19 cellular contexts compared by ENCODE assay signal in genomic region chr18:77737412-77737811, GRCh38.
DNase-seq lines count a peak whose midpoint lies in the region; ATAC-seq, FAIRE-seq and TF ChIP-seq lines count a peak whose summit lies in the region.
"Had no signal": no experiment of that assay in that cellular context is flagged by ENCODE, and none has a peak within 500 bp of the region (broad histone marks: within the 10 kb centered on the region; RNA-seq: fewer than 3 reads in every experiment).

No MANE protein-coding gene starts in this region.

- no peak for TF ChIP-seq CTCF in HepG2 (CRISPR knock-in tag; IDR thresholded peaks at IDR 0.05)
- TF ChIP-seq CTCF in right lobe of liver (IDR thresholded peaks at IDR 0.05) = no peak
- TF ChIP-seq CTCF in D721Med (IDR thresholded peaks at IDR 0.05; ENCODE audit: insufficient read depth, missing control alignments) = no peak
- no peak for TF ChIP-seq CTCF in adrenal gland (IDR thresholded peaks at IDR 0.05)

- intact Hi-C loops in HepG2 (cut with micrococcal nuclease; ENCODE audit: unreplicated experiment) = no loop called here
- intact Hi-C loops in right lobe of liver (cut with DNase I) = no loop called here
- intact Hi-C loops in adrenal gland (cut with DNase I) = no loop called here

- WGBS in HepG2 (ENCODE audit: low lambda C conversion rate) = 10% methylated on average over 7 of the region's 7 CpGs
- WGBS in right lobe of liver (ENCODE audit: insufficient coverage, low coverage, low lambda C conversion rate, missing lambda C conversion rate) = 35% methylated on average over 7 of the region's 7 CpGs
- 47 to 58% (median 55%) methylated on average over 7 of the region's 7 CpGs for WGBS in adrenal gland, 4 donors

- H3K27me3 ChIP-seq in HepG2 (ENCODE audit: control insufficient read depth in 1 of 2, insufficient read depth in 2 of 2, low read length in 2 of 2) (no peaks in the 10 kb centered on the region), right lobe of liver (no peaks in the 10 kb centered on the region), adrenal gland (no peaks in the 10 kb centered on the region)
- H3K27me3 ChIP-seq: BLaER1 treated with 17β-estradiol and CSF1 and Interleukin-3, amounts not matched to agents 10 nM and 100 nM had no signal

- H4K20me1 ChIP-seq in HepG2 (ENCODE audit: insufficient read depth, low read length) = no peaks in the 10 kb centered on the region
- H4K20me1 ChIP-seq: BLaER1 treated with 17β-estradiol and CSF1 and Interleukin-3, amounts not matched to agents 10 nM and 100 nM had no signal

- H3K9me3 ChIP-seq in HepG2 (ENCODE audit: low read length) (no peaks in the 10 kb centered on the region), right lobe of liver (no peaks in the 10 kb centered on the region), adrenal gland (replicated peaks in 1 of 3) (no peaks in the 10 kb centered on the region)
- H3K9me3 ChIP-seq: BLaER1 treated with 17β-estradiol and CSF1 and Interleukin-3, amounts not matched to agents 10 nM and 100 nM; HAP-1 had no signal

- H3K27ac ChIP-seq in HepG2 (ENCODE audit: extremely low read length, insufficient read depth, low read length) (no peak overlapping the region), right lobe of liver (no peak overlapping the region), adrenal gland (no peak overlapping the region)
- H3K27ac ChIP-seq: BLaER1 treated with 17β-estradiol and CSF1 and Interleukin-3, amounts not matched to agents 10 nM and 100 nM had no signal

- TF ChIP-seq EP300 in HepG2 (IDR thresholded peaks at IDR 0.05; ENCODE audit: low read depth in 2 of 2, low read length in 2 of 2) = no peak
- TF ChIP-seq EP300 in HepG2 (CRISPR knock-in tag; IDR thresholded peaks at IDR 0.05; ENCODE audit: borderline replicate concordance) = no peak

- POLR2A ChIA-PET in HepG2 (lab: Yijun Ruan, JAX) = no interaction called here

- no TSS peak for BruUV-seq in HepG2 (replicated peaks; lab: Mats Ljungman, UMichigan)

- DNase-seq in HepG2 (ENCODE audit: low spot score) = no peak
- no peak for DNase-seq in right lobe of liver
- peak; percentile 25 for DNase-seq in MV-4-11 (lab: John Stamatoyannopoulos, UW)
- DNase-seq in SW480 (ENCODE audit: low spot score) = peak; percentile 2
- DNase-seq in left kidney (ENCODE audit: low read depth, low spot score) = peak; percentile 74
- DNase-seq in D721Med (ENCODE audit: insufficient read length, low spot score) = no peak
- no peak for DNase-seq in adrenal gland
- DNase-seq: ACHN; CD4-positive, CD25-positive, alpha-beta regulatory T cell; DMS 273 treated with DMSO at 0.1 percent for 48 hours; DMS79 treated with DMSO at 0.1 percent for 48 hours; EL; GOT3 had no signal

- no peaks in the 10 kb centered on the region for H3K79me2 ChIP-seq in HepG2 (ENCODE audit: insufficient read depth, low read length)

- TF ChIP-seq POLR2A in HepG2 (IDR thresholded peaks at IDR 0.05; ENCODE audit: insufficient read depth in 1 of 2, low read depth in 2 of 2, low read length in 2 of 2) (no peak), right lobe of liver (IDR thresholded peaks at IDR 0.05) (no peak), adrenal gland (IDR thresholded peaks at IDR 0.05) (no peak)

- no peak for TF ChIP-seq RAD21 in HepG2 (CRISPR knock-in tag; IDR thresholded peaks at IDR 0.05)

- no peaks in the 10 kb centered on the region for H3K36me3 ChIP-seq in HepG2 (replicated peaks in 1 of 2; ENCODE audit: control insufficient read depth in 1 of 2, insufficient read depth in 2 of 2, low read length in 2 of 2)
- H3K36me3 ChIP-seq in right lobe of liver = no peaks in the 10 kb centered on the region
- H3K36me3 ChIP-seq in adrenal gland (replicated peaks in 1 of 2) = no peaks in the 10 kb centered on the region
- H3K36me3 ChIP-seq: BLaER1 treated with 17β-estradiol and CSF1 and Interleukin-3, amounts not matched to agents 10 nM and 100 nM; HAP-1 had no signal

- in situ Hi-C loops in HepG2 (cut with HindIII; ENCODE audit: extremely low pct_ligation_motif_present, low pct_unique_long_range_greater_than_20kb) = no loop called here

- H3K9ac ChIP-seq in HepG2 (ENCODE audit: insufficient read depth, low read depth, low read length) = no peak overlapping the region
- H3K9ac ChIP-seq: BLaER1 treated with 17β-estradiol and CSF1 and Interleukin-3, amounts not matched to agents 10 nM and 100 nM had no signal

- FAIRE-seq in HepG2 (lab: Jason Lieb, UNC) (no peak), D721Med (lab: Jason Lieb, UNC) (no peak)
- FAIRE-seq: G401.6, GM12891, GM19239 had no signal

- ATAC-seq in HepG2 = no peak
- no peak for ATAC-seq in right lobe of liver
- no peak for ATAC-seq in GM18519 (IDR thresholded peaks at IDR 0.05; ENCODE audit: low FRiP score, unreplicated experiment)

- H3K4me1 ChIP-seq in HepG2 (ENCODE audit: insufficient read depth, low read length) = no peaks in the 10 kb centered on the region
- no peaks in the 10 kb centered on the region for H3K4me1 ChIP-seq in right lobe of liver
- H3K4me1 ChIP-seq in adrenal gland (replicated peaks in 1 of 2) = no peaks in the 10 kb centered on the region
- H3K4me1 ChIP-seq: HAP-1 had no signal

- no peak overlapping the region for H2AFZ ChIP-seq in HepG2 (ENCODE audit: low read length)

- CTCF ChIA-PET in HepG2 (lab: Yijun Ruan, JAX; ENCODE audit: low intra/inter-chr PET ratio, low total read pairs) = no interaction called here

- H3K4me2 ChIP-seq in HepG2 (ENCODE audit: low read depth, low read length) = no peak overlapping the region

- H3K4me3 ChIP-seq in HepG2 (replicated peaks in 1 of 3; ENCODE audit: insufficient read depth in 1 of 3, low read depth in 2 of 3, low read length in 3 of 3) = no peak overlapping the region
- H3K4me3 ChIP-seq in right lobe of liver = no peak overlapping the region
- no peak overlapping the region for H3K4me3 ChIP-seq in adrenal gland
- H3K4me3 ChIP-seq: BLaER1 treated with 17β-estradiol and CSF1 and Interleukin-3, amounts not matched to agents 10 nM and 100 nM; HAP-1 had no signal

TF ChIP-seq in HepG2, 621 proteins besides CTCF, POLR2A, EP300 and RAD21:
- TF ChIP-seq CEBPG (CRISPR knock-in tag; IDR thresholded peaks at IDR 0.05) (peak; percentile 37; the same call in 1 of the 2 replicates), TOPORS (CRISPR knock-in tag; IDR thresholded peaks at IDR 0.05) (no peak), CEBPB (IDR thresholded peaks at IDR 0.05; ENCODE audit: borderline replicate concordance, low read depth, low read length) (peak; percentile 88)

Comparison
In these comparisons a context has a peak if more than half of its experiments do, and no peak if none do; other contexts are left out.
1. DNase-seq: peak in MV-4-11 (single experiment), SW480 (single experiment) and left kidney (single experiment); none in HepG2 (single experiment), right lobe of liver (0 of 3), D721Med (single experiment) and adrenal gland (0 of 7).